Comparison of ENCODE assay signal across 1 cellular context in genomic region chr5:43484049-43484849, GRCh38.
TF ChIP-seq lines count a peak whose summit lies in the region.

No MANE protein-coding gene starts in this region.

TF ChIP-seq in K562, 482 proteins besides CTCF, POLR2A, EP300 and RAD21 (continued from another document and continues in another):
- TF ChIP-seq USF2 (CRISPR knock-in tag; IDR thresholded peaks at IDR 0.05): no peak
- TF ChIP-seq, protein P1, sequence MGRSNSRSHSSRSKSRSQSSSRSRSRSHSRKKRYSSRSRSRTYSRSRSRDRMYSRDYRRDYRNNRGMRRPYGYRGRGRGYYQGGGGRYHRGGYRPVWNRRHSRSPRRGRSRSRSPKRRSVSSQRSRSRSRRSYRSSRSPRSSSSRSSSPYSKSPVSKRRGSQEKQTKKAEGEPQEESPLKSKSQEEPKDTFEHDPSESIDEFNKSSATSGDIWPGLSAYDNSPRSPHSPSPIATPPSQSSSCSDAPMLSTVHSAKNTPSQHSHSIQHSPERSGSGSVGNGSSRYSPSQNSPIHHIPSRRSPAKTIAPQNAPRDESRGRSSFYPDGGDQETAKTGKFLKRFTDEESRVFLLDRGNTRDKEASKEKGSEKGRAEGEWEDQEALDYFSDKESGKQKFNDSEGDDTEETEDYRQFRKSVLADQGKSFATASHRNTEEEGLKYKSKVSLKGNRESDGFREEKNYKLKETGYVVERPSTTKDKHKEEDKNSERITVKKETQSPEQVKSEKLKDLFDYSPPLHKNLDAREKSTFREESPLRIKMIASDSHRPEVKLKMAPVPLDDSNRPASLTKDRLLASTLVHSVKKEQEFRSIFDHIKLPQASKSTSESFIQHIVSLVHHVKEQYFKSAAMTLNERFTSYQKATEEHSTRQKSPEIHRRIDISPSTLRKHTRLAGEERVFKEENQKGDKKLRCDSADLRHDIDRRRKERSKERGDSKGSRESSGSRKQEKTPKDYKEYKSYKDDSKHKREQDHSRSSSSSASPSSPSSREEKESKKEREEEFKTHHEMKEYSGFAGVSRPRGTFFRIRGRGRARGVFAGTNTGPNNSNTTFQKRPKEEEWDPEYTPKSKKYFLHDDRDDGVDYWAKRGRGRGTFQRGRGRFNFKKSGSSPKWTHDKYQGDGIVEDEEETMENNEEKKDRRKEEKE (IDR thresholded peaks at IDR 0.05; ENCODE audit: borderline replicate concordance in 1 of 2, control insufficient read depth in 1 of 2, low read depth in 2 of 2, low read length in 1 of 2): peak in 1 of 2 experiments; percentile 81; a peak in 2 of 4 replicates
- no peak for TF ChIP-seq XRCC4 (IDR thresholded peaks at IDR 0.05; ENCODE audit: extremely low read depth, insufficient read depth, insufficient read length)
- TF ChIP-seq ZNF717 (CRISPR knock-in tag; IDR thresholded peaks at IDR 0.05): no peak
- TF ChIP-seq RAD51 (IDR thresholded peaks at IDR 0.05; ENCODE audit: borderline replicate concordance, low read depth): 0 out of 2 replicates have a peak, but pooled peaks have one; percentile 4
- peak; percentile 22 for TF ChIP-seq HMGN3 (IDR thresholded peaks at IDR 0.05; ENCODE audit: borderline replicate concordance, extremely low read depth, insufficient read length, low read depth, low read length)
- TF ChIP-seq, protein P2, sequence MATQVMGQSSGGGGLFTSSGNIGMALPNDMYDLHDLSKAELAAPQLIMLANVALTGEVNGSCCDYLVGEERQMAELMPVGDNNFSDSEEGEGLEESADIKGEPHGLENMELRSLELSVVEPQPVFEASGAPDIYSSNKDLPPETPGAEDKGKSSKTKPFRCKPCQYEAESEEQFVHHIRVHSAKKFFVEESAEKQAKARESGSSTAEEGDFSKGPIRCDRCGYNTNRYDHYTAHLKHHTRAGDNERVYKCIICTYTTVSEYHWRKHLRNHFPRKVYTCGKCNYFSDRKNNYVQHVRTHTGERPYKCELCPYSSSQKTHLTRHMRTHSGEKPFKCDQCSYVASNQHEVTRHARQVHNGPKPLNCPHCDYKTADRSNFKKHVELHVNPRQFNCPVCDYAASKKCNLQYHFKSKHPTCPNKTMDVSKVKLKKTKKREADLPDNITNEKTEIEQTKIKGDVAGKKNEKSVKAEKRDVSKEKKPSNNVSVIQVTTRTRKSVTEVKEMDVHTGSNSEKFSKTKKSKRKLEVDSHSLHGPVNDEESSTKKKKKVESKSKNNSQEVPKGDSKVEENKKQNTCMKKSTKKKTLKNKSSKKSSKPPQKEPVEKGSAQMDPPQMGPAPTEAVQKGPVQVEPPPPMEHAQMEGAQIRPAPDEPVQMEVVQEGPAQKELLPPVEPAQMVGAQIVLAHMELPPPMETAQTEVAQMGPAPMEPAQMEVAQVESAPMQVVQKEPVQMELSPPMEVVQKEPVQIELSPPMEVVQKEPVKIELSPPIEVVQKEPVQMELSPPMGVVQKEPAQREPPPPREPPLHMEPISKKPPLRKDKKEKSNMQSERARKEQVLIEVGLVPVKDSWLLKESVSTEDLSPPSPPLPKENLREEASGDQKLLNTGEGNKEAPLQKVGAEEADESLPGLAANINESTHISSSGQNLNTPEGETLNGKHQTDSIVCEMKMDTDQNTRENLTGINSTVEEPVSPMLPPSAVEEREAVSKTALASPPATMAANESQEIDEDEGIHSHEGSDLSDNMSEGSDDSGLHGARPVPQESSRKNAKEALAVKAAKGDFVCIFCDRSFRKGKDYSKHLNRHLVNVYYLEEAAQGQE (CRISPR knock-in tag; IDR thresholded peaks at IDR 0.05; ENCODE audit: low read depth): no peak
- peak; percentile 89 for TF ChIP-seq ZBED1 (IDR thresholded peaks at IDR 0.05)
- TF ChIP-seq PPARD (CRISPR knock-in tag; IDR thresholded peaks at IDR 0.05): no peak
- TF ChIP-seq ZNF407 (IDR thresholded peaks at IDR 0.05; ENCODE audit: low read depth): 0 out of 2 replicates have a peak, but pooled peaks have one; percentile 56
- TF ChIP-seq SETDB1 (IDR thresholded peaks at IDR 0.05; ENCODE audit: low read length): no peak
- TF ChIP-seq, protein P3, sequence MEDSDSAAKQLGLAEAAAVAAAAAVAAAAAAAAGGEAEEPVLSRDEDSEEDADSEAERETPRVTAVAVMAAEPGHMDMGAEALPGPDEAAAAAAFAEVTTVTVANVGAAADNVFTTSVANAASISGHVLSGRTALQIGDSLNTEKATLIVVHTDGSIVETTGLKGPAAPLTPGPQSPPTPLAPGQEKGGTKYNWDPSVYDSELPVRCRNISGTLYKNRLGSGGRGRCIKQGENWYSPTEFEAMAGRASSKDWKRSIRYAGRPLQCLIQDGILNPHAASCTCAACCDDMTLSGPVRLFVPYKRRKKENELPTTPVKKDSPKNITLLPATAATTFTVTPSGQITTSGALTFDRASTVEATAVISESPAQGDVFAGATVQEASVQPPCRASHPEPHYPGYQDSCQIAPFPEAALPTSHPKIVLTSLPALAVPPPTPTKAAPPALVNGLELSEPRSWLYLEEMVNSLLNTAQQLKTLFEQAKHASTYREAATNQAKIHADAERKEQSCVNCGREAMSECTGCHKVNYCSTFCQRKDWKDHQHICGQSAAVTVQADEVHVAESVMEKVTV (CRISPR knock-in tag; IDR thresholded peaks at IDR 0.05): peak; percentile 6; the same call in 1 of the 2 replicates
- TF ChIP-seq, protein P4, sequence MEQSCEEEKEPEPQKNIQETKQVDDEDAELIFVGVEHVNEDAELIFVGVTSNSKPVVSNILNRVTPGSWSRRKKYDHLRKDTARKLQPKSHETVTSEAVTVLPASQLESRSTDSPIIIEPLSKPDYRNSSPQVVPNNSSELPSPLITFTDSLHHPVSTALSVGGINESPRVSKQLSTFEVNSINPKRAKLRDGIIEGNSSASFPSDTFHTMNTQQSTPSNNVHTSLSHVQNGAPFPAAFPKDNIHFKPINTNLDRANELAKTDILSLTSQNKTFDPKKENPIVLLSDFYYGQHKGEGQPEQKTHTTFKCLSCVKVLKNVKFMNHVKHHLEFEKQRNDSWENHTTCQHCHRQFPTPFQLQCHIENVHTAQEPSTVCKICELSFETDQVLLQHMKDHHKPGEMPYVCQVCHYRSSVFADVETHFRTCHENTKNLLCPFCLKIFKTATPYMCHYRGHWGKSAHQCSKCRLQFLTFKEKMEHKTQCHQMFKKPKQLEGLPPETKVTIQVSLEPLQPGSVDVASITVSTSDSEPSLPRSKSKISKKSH (CRISPR knock-in tag; IDR thresholded peaks at IDR 0.05): no peak
- no peak for TF ChIP-seq TSC22D4 (tag; IDR thresholded peaks at IDR 0.05)
- peak; percentile 77; the same call in 1 of the 2 replicates for TF ChIP-seq ZNF644 (tag; IDR thresholded peaks at IDR 0.05; ENCODE audit: low read depth)
- no peak for TF ChIP-seq ZNF398 (CRISPR knock-in tag; IDR thresholded peaks at IDR 0.05)
- TF ChIP-seq HINFP (tag; conservative IDR thresholded peaks at IDR 0.05; ENCODE audit: low read depth): no peak
- TF ChIP-seq ZNF76 (CRISPR knock-in tag; IDR thresholded peaks at IDR 0.05; ENCODE audit: borderline replicate concordance): no peak
- peak; percentile 89 for TF ChIP-seq L3MBTL2 (IDR thresholded peaks at IDR 0.05)
- TF ChIP-seq, protein P5, sequence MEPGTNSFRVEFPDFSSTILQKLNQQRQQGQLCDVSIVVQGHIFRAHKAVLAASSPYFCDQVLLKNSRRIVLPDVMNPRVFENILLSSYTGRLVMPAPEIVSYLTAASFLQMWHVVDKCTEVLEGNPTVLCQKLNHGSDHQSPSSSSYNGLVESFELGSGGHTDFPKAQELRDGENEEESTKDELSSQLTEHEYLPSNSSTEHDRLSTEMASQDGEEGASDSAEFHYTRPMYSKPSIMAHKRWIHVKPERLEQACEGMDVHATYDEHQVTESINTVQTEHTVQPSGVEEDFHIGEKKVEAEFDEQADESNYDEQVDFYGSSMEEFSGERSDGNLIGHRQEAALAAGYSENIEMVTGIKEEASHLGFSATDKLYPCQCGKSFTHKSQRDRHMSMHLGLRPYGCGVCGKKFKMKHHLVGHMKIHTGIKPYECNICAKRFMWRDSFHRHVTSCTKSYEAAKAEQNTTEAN (CRISPR knock-in tag; IDR thresholded peaks at IDR 0.05): no peak
- no peak for TF ChIP-seq ZNF77 (CRISPR knock-in tag; IDR thresholded peaks at IDR 0.05)
- no peak for TF ChIP-seq FOXP1 (CRISPR knock-in tag; IDR thresholded peaks at IDR 0.05)
- TF ChIP-seq KLF6 (CRISPR knock-in tag; IDR thresholded peaks at IDR 0.05; ENCODE audit: borderline replicate concordance): no peak
